ENCODE assay signal across 11 cellular contexts in the genomic region with DNA sequence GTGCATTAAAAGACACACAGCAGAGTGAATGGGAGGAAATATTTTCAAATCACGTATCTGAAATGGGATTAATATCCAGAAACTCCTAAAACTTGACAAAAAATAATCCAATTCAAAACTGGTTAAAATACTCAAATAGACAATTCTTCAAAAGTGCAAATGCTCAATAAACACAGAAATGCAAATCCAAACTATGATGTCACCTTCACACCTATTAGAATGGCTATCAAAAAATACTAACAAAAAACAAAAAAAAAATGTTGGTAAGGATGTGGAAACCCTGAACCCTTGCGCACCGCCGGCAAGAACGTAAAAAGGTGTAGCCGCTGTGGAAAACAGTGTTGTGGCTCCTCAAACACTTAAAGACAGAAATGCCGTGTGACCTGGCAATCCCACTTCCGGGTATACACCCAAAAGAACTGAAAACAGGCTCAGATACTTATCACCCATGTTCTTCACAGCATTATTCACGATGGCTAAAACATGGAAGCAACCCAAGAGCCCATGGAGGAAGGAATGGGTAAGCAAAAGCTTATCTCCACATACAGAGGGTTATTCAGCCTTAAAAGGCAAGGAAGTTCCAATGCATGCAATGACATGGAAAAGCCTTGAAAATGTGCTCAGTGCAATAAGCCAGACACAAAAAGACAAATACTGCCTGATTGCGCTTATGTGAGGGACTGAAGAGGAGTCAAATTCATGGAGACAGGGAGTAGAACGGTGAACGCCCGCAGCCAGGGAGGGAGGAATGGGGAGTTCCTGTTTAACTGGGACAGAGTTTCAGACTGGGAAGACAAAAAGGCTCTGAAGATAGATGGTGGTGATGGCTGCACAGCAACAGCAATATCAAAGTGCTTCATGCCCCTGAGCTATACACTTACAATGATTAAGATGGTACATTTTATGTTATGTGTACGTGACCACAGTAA. TPM values are rescaled to one million over a fixed set of nuclear protein-coding genes. Genes with fewer than 3 reads are reported as not detected.
DNase-seq lines count a peak whose midpoint lies in the region; ATAC-seq and TF ChIP-seq lines count a peak whose summit lies in the region.
"Had no signal": no experiment of that assay in that cellular context is flagged by ENCODE, and none has a peak within 500 bp of the region (broad histone marks: within the 10 kb centered on the region; RNA-seq: fewer than 3 reads in every experiment).

No MANE protein-coding gene starts in this region.

- H3K36me3 Mint-ChIP-seq in activated CD4-positive, alpha-beta memory T cell treated with anti-CD3 and anti-CD28 coated beads for 36 hours, result peaks cover 13% of the 10 kb centered on the region
- peaks cover 83% of the 10 kb centered on the region for H3K36me3 Mint-ChIP-seq in stimulated activated effector memory CD8-positive, alpha-beta T cell treated with anti-CD3 and anti-CD28 coated beads, Interleukin-12 subunit alpha, Interleukin-12 subunit beta, amount 100 ng/mL, for 72 hours
- H3K36me3 Mint-ChIP-seq in glutamatergic neuron (ENCODE audit: unreplicated experiment), result peaks cover 7% of the 10 kb centered on the region

- peak overlapping the region; percentile 50 for H3K27ac Mint-ChIP-seq in activated CD4-positive, alpha-beta memory T cell treated with anti-CD3 and anti-CD28 coated beads for 36 hours
- H3K27ac Mint-ChIP-seq in stimulated activated effector memory CD8-positive, alpha-beta T cell treated with anti-CD3 and anti-CD28 coated beads, Interleukin-12 subunit alpha, Interleukin-12 subunit beta, amount 100 ng/mL, for 72 hours, result peak overlapping the region; percentile 44
- H3K27ac Mint-ChIP-seq in glutamatergic neuron (ENCODE audit: unreplicated experiment), result no peak overlapping the region

- no peak overlapping the region for H3K4me3 Mint-ChIP-seq in activated CD4-positive, alpha-beta memory T cell treated with anti-CD3 and anti-CD28 coated beads for 36 hours
- peak overlapping the region; percentile 41 for H3K4me3 Mint-ChIP-seq in stimulated activated effector memory CD8-positive, alpha-beta T cell treated with anti-CD3 and anti-CD28 coated beads, Interleukin-12 subunit alpha, Interleukin-12 subunit beta, amount 100 ng/mL, for 72 hours
- H3K4me3 Mint-ChIP-seq in glutamatergic neuron (ENCODE audit: unreplicated experiment), result no peak overlapping the region

- H3K4me1 Mint-ChIP-seq in activated CD4-positive, alpha-beta memory T cell treated with anti-CD3 and anti-CD28 coated beads for 36 hours (ENCODE audit: low read depth), result peaks cover 74% of the 10 kb centered on the region
- H3K4me1 Mint-ChIP-seq in stimulated activated effector memory CD8-positive, alpha-beta T cell treated with anti-CD3 and anti-CD28 coated beads, Interleukin-12 subunit alpha, Interleukin-12 subunit beta, amount 100 ng/mL, for 72 hours, result peaks cover 81% of the 10 kb centered on the region
- H3K4me1 Mint-ChIP-seq in glutamatergic neuron (ENCODE audit: low read depth, unreplicated experiment), result peaks cover 10% of the 10 kb centered on the region

- DNase-seq in OCI-M1 (lab: John Stamatoyannopoulos, UW), result peak; percentile 91
- DNase-seq in activated CD4-positive, alpha-beta memory T cell treated with anti-CD3 and anti-CD28 coated beads for 36 hours, result peak; percentile 63
- DNase-seq in effector CD4-positive, alpha-beta T cell, result peak; percentile 34
- no peak for DNase-seq in stimulated activated effector memory CD8-positive, alpha-beta T cell treated with anti-CD3 and anti-CD28 coated beads, Interleukin-12 subunit alpha, Interleukin-12 subunit beta, amount 100 ng/mL, for 72 hours (ENCODE audit: low spot score in 2 of 2)
- DNase-seq in glutamatergic neuron, result no peak
- DNase-seq: activated CD4-positive, CD25-positive, alpha-beta regulatory T cell; DMS 273 treated with DMSO at 0.1 percent for 48 hours; NCI-H2227 treated with DMSO at 0.1 percent for 48 hours; RPMI8226 had no signal

- POLR2A ChIA-PET in activated CD4-positive, alpha-beta memory T cell treated with anti-CD3 and anti-CD28 coated beads for 36 hours (lab: Charles Lee), result no interaction called here

- CTCF ChIA-PET in activated CD4-positive, alpha-beta memory T cell treated with anti-CD3 and anti-CD28 coated beads for 36 hours (lab: Charles Lee), result no interaction called here

- TF ChIP-seq CTCF in glutamatergic neuron (IDR thresholded peaks at IDR 0.05; ENCODE audit: partially characterized antibody, unreplicated experiment), result no peak

- intact Hi-C loops in activated CD4-positive, alpha-beta memory T cell treated with anti-CD3 and anti-CD28 coated beads for 36 hours (cut with micrococcal nuclease), result no loop called here

- no peaks in the 10 kb centered on the region for H3K27me3 Mint-ChIP-seq in activated CD4-positive, alpha-beta memory T cell treated with anti-CD3 and anti-CD28 coated beads for 36 hours
- peaks cover 5% of the 10 kb centered on the region for H3K27me3 Mint-ChIP-seq in glutamatergic neuron (ENCODE audit: unreplicated experiment)

- H3K9me3 Mint-ChIP-seq in activated CD4-positive, alpha-beta memory T cell treated with anti-CD3 and anti-CD28 coated beads for 36 hours, result no peaks in the 10 kb centered on the region
- no peaks in the 10 kb centered on the region for H3K9me3 Mint-ChIP-seq in stimulated activated effector memory CD8-positive, alpha-beta T cell treated with anti-CD3 and anti-CD28 coated beads, Interleukin-12 subunit alpha, Interleukin-12 subunit beta, amount 100 ng/mL, for 72 hours
- H3K9me3 Mint-ChIP-seq in glutamatergic neuron (ENCODE audit: unreplicated experiment), result peaks cover 11% of the 10 kb centered on the region

- ATAC-seq in stimulated activated effector memory CD8-positive, alpha-beta T cell treated with anti-CD3 and anti-CD28 coated beads, Interleukin-12 subunit alpha, Interleukin-12 subunit beta, amount 100 ng/mL, for 72 hours, result peak; percentile 75
- ATAC-seq in HG02642 (IDR thresholded peaks at IDR 0.05; ENCODE audit: poor library complexity, unreplicated experiment) (no peak), HG03520 (IDR thresholded peaks at IDR 0.05; ENCODE audit: unreplicated experiment) (no peak)

RNA-seq across cellular contexts. Expression of gene BRD1, which starts 19.6 kb away (rescaled TPM):
- total RNA-seq in activated CD4-positive, alpha-beta memory T cell treated with anti-CD3 and anti-CD28 coated beads for 36 hours, result 10 to 100 TPM; 27.5 to 30.2 TPM
- 73.7 TPM for total RNA-seq in glutamatergic neuron (ENCODE audit: unreplicated experiment)

RNA-seq across cellular contexts. Expression of gene ZBED4, which starts 45.6 kb away (rescaled TPM):
- 10 to 100 TPM; 18.4 TPM for total RNA-seq in activated CD4-positive, alpha-beta memory T cell treated with anti-CD3 and anti-CD28 coated beads for 36 hours
- total RNA-seq in glutamatergic neuron (ENCODE audit: unreplicated experiment), result 53.5 TPM

Comparison
In these comparisons a context has a peak if more than half of its experiments do, and no peak if none do; other contexts are left out.
1. DNase-seq: peak in OCI-M1 (single experiment), activated CD4-positive, alpha-beta memory T cell treated with anti-CD3 and anti-CD28 coated beads for 36 hours (single experiment) and effector CD4-positive, alpha-beta T cell (single experiment); none in stimulated activated effector memory CD8-positive, alpha-beta T cell treated with anti-CD3 and anti-CD28 coated beads, Interleukin-12 subunit alpha, Interleukin-12 subunit beta, amount 100 ng/mL, for 72 hours (0 of 2) and glutamatergic neuron (single experiment).